ENCODE assay signal across 9 cellular contexts in the genomic region with DNA sequence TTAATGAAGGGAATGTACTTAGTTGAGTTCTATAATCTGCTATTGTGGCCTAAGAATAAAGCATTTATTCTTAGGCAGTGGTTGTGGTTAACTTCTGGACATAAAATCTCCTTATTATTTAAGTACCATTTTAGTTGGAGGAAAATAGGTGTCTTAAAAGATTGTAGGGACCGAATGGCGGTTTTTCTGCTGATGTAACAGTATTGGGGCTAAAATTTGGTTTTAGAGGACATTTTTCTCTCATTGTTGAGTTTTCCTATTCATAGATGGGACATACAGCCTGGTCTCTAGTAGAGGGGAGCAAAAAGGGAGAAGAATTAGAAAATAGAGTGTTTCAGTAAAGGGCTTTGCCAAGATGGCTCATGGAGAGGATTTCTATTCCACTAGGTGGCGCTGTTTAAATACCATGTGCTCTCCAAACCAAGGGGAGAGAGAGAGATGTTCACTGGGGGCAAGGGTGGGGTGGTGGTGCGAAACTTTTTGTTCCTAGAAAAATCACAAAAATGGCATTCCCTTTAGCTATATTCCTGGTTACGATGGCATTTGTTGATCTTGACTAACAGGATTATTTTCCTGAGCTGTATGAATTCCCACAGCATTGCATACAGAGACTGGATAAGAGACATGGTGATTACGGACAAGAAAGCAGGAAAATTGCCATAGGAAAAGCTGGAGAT.
A peak's percentile ranks its signal among the peaks of the same experiment; 100 is the strongest.
DNase-seq lines count a peak whose midpoint lies in the region; ATAC-seq and TF ChIP-seq lines count a peak whose summit lies in the region.
"Had no signal": no experiment of that assay in that cellular context is flagged by ENCODE, and none has a peak within 500 bp of the region (broad histone marks: within the 10 kb centered on the region; RNA-seq: fewer than 3 reads in every experiment).

No MANE protein-coding gene starts in this region.

- in situ Hi-C loops in astrocyte of the cerebellum (cut with HindIII; ENCODE audit: low sequenced_read_pairs), result no loop called here

- ATAC-seq in GM21528 (IDR thresholded peaks at IDR 0.05; ENCODE audit: low FRiP score, unreplicated experiment), result no peak

- H3K4me3 ChIP-seq in astrocyte of the cerebellum (ENCODE audit: low read depth, low read length), result no peak overlapping the region
- H3K4me3 ChIP-seq: BLaER1 had no signal

- peak; percentile 59 for TF ChIP-seq CTCF in astrocyte of the cerebellum (IDR thresholded peaks at IDR 0.05; ENCODE audit: low read depth, low read length, missing control alignments)

- peak; percentile 46 for DNase-seq in NCI-H187 treated with DMSO at 0.1 percent for 48 hours (lab: John Stamatoyannopoulos, UW)
- no peak for DNase-seq in NCI-H187 (lab: John Stamatoyannopoulos, UW)
- peak; percentile 58 for DNase-seq in HuH-7 (ENCODE audit: low spot score)
- peak; percentile 28 for DNase-seq in OCI-M2 (lab: John Stamatoyannopoulos, UW; ENCODE audit: unreplicated experiment)
- peak; percentile 8 for DNase-seq in astrocyte of the cerebellum (ENCODE audit: low read depth)
- DNase-seq in hippocampal formation (lab: John Stamatoyannopoulos, UW), result peak; percentile 24 to 71
- DNase-seq in smooth muscle cell of the brain vasculature (ENCODE audit: low read depth, low spot score), result peak; percentile 9

Comparison
In these comparisons a context has a peak if more than half of its experiments do, and no peak if none do; other contexts are left out.
1. DNase-seq: peak in NCI-H187 treated with DMSO at 0.1 percent for 48 hours (single experiment), HuH-7 (single experiment), OCI-M2 (single experiment), astrocyte of the cerebellum (single experiment), hippocampal formation (2 of 2) and smooth muscle cell of the brain vasculature (single experiment); none in NCI-H187 (0 of 2).